In genomic region chr16:31371619-31372484, GRCh38 we compare ENCODE assay signal across 25 cellular contexts. TPM values are rescaled to one million over a fixed set of nuclear protein-coding genes. Genes with fewer than 3 reads are reported as not detected.
DNase-seq lines count a peak whose midpoint lies in the region; ATAC-seq, FAIRE-seq and TF ChIP-seq lines count a peak whose summit lies in the region.
"Had no signal": no experiment of that assay in that cellular context is flagged by ENCODE, and none has a peak within 500 bp of the region (broad histone marks: within the 10 kb centered on the region; RNA-seq: fewer than 3 reads in every experiment).

No MANE protein-coding gene starts in this region.

- H3K9me3 ChIP-seq in SK-N-SH (no peaks in the 10 kb centered on the region), NT2/D1 (ENCODE audit: insufficient read depth, low read length) (peaks cover 13% of the 10 kb centered on the region; the same call in 1 of the 2 replicates), Caco-2 (no peaks in the 10 kb centered on the region)

- no peak overlapping the region for H3K27ac ChIP-seq in SK-N-SH (ENCODE audit: low read depth in 2 of 2, low read length in 1 of 2)
- H3K27ac ChIP-seq: HL-60 had no signal

- H3F3A ChIP-seq in SK-N-SH (replicated peaks; ENCODE audit: insufficient read depth): no peaks in the 10 kb centered on the region

- no TSS peak for BruUV-seq in Caco-2 (replicated peaks; lab: Mats Ljungman, UMichigan)

- H3K9ac ChIP-seq in SK-N-SH: no peak overlapping the region
- H3K9ac ChIP-seq in NT2/D1 (ENCODE audit: insufficient read length, low read depth): peak overlapping the region; percentile 45

- no peaks in the 10 kb centered on the region for H3K9me2 ChIP-seq in SK-N-SH

- TF ChIP-seq EP300 in SK-N-SH (IDR thresholded peaks at IDR 0.05; ENCODE audit: borderline replicate concordance in 1 of 2, low read depth in 1 of 2, low read length in 1 of 2): no peak

- no peak for TF ChIP-seq RAD21 in SK-N-SH (IDR thresholded peaks at IDR 0.05; ENCODE audit: low read length)

- H3K4me3 ChIP-seq in SK-N-SH (ENCODE audit: low read depth in 2 of 2, low read length in 1 of 2) (no peak overlapping the region), NT2/D1 (ENCODE audit: insufficient read length, low read depth) (no peak overlapping the region), Caco-2 (ENCODE audit: low read depth, low read length) (no peak overlapping the region)

- DNase-seq in SK-N-SH (no peak), NT2/D1 (ENCODE audit: low read depth, low spot score) (no peak), kidney tubule cell (ENCODE audit: low spot score) (peak; percentile 56), Caco-2 (no peak), RCC 7860 (ENCODE audit: low spot score) (no peak), GM12892 (ENCODE audit: insufficient read length) (no peak)
- DNase-seq: DND-41, GF-D8, HCEC 1CT, MV-4-11, NCI-H1417, NCI-H187 treated with DMSO at 0.1 percent for 48 hours, NCI-H2171, NCI-H446 treated with DMSO at 0.1 percent for 48 hours, NCI-H774, SHP77, T-helper 17 cell had no signal

- H3K4me3 Mint-ChIP-seq in Caco-2 (ENCODE audit: unreplicated experiment): no peak overlapping the region
- H3K4me3 Mint-ChIP-seq: CD14-positive monocyte, T-helper 17 cell had no signal

- no peak for TF ChIP-seq POLR2A in GM12892 (IDR thresholded peaks at IDR 0.05; ENCODE audit: low read depth, low read length)

- WGBS in SK-N-SH (ENCODE audit: low lambda C conversion rate): 26% methylated on average over 37 of the region's 42 CpGs

- no peaks in the 10 kb centered on the region for H3K79me2 ChIP-seq in SK-N-SH (ENCODE audit: insufficient read depth)

- CTCF ChIA-PET in SK-N-SH (lab: Yijun Ruan, JAX): interaction anchor here (1.0 to 3.1 kb wide), 2 partner anchors 10 to 12 kb away, joined by 6 to 9 read pairs; no protein-coding TSS in a partner anchor
- CTCF ChIA-PET in Caco-2 (lab: Charles Lee): no interaction called here

- H3K36me3 ChIP-seq in SK-N-SH (replicated peaks in 1 of 2; ENCODE audit: control insufficient read depth in 1 of 2, insufficient read depth in 2 of 2, low read length in 1 of 2) (no peaks in the 10 kb centered on the region), NT2/D1 (ENCODE audit: insufficient read depth, insufficient read length, low read length) (no peaks in the 10 kb centered on the region), Caco-2 (ENCODE audit: control insufficient read depth, insufficient read depth, low read length) (no peaks in the 10 kb centered on the region)

- H3K9me3 Mint-ChIP-seq in Caco-2 (ENCODE audit: unreplicated experiment): no peaks in the 10 kb centered on the region

- no peak overlapping the region for H3K27ac Mint-ChIP-seq in Caco-2 (ENCODE audit: unreplicated experiment)
- H3K27ac Mint-ChIP-seq: T-helper 17 cell had no signal

- TF ChIP-seq CTCF in SK-N-SH (IDR thresholded peaks at IDR 0.05) (no peak), Caco-2 (IDR thresholded peaks at IDR 0.05; ENCODE audit: insufficient read depth in 1 of 2, low read depth in 1 of 2, low read length in 1 of 2, severe bottlenecking in 1 of 2, unreplicated experiment in 1 of 2) (no peak)

- H4K20me1 ChIP-seq in SK-N-SH (ENCODE audit: insufficient read depth): no peaks in the 10 kb centered on the region

- H3K27me3 Mint-ChIP-seq in Caco-2 (ENCODE audit: insufficient read depth, unreplicated experiment): peaks cover 3% of the 10 kb centered on the region

- no peaks in the 10 kb centered on the region for H3K4me1 Mint-ChIP-seq in Caco-2 (ENCODE audit: low read depth, unreplicated experiment)

- H3K4me2 ChIP-seq in SK-N-SH: no peak overlapping the region

- peak; percentile 44 for ATAC-seq in SK-N-SH treated with all-trans-retinoic acid at 6 μM for 48 hours
- no peak for ATAC-seq in GM18861 (IDR thresholded peaks at IDR 0.05; ENCODE audit: unreplicated experiment)
- ATAC-seq: T-helper 17 cell had no signal

- peaks cover 66% of the 10 kb centered on the region for H3K27me3 ChIP-seq in SK-N-SH (ENCODE audit: insufficient read depth)
- H3K27me3 ChIP-seq in NT2/D1 (ENCODE audit: insufficient read depth, insufficient read length): no peaks in the 10 kb centered on the region
- H3K27me3 ChIP-seq in Caco-2 (replicated peaks; ENCODE audit: control insufficient read depth, insufficient read depth, low read length): no peaks in the 10 kb centered on the region

- FAIRE-seq in RCC 7860 (lab: Jason Lieb, UNC): no peak
- no peak for FAIRE-seq in GM12892 (lab: Jason Lieb, UNC)
- FAIRE-seq: GM12891, GM19239, HTR-8/SVneo had no signal

- no peaks in the 10 kb centered on the region for H3K36me3 Mint-ChIP-seq in Caco-2 (ENCODE audit: insufficient read depth, unreplicated experiment)

- POLR2A ChIA-PET in SK-N-SH (lab: Yijun Ruan, JAX): no interaction called here
- POLR2A ChIA-PET in Caco-2 (lab: Charles Lee): no interaction called here

- intact Hi-C loops in Caco-2 (cut with micrococcal nuclease; ENCODE audit: unreplicated experiment): no loop called here

- no peak overlapping the region for H2AFZ ChIP-seq in SK-N-SH (ENCODE audit: low read depth)

- no peaks in the 10 kb centered on the region for H3K4me1 ChIP-seq in SK-N-SH (ENCODE audit: control insufficient read depth in 1 of 2, insufficient read depth in 2 of 2, low read depth in 1 of 2, low read length in 1 of 2)
- H3K4me1 ChIP-seq in NT2/D1 (ENCODE audit: insufficient read depth, insufficient read length): peaks cover 3% of the 10 kb centered on the region
- H3K4me1 ChIP-seq in Caco-2: no peaks in the 10 kb centered on the region

TF ChIP-seq in SK-N-SH treated with all-trans-retinoic acid at 6 μM for 48 hours, 23 proteins besides CTCF, POLR2A, EP300 and RAD21:
- TF ChIP-seq TCF4 (CRISPR knock-in tag; IDR thresholded peaks at IDR 0.05; ENCODE audit: borderline replicate concordance): no peak
- TF ChIP-seq CSDC2 (CRISPR knock-in tag; IDR thresholded peaks at IDR 0.05): no peak

TF ChIP-seq in SK-N-SH, 30 proteins besides CTCF, POLR2A, EP300 and RAD21 (continues in another document):
- TF ChIP-seq RXRA (IDR thresholded peaks at IDR 0.05; ENCODE audit: borderline replicate concordance, low read depth): no peak
- no peak for TF ChIP-seq MAX (IDR thresholded peaks at IDR 0.05; ENCODE audit: low read depth)
- TF ChIP-seq ELF1 (IDR thresholded peaks at IDR 0.05): no peak
- TF ChIP-seq PBX3 (IDR thresholded peaks at IDR 0.05): no peak
- TF ChIP-seq USF1 (IDR thresholded peaks at IDR 0.05; ENCODE audit: borderline replicate concordance, low read depth): no peak
- no peak for TF ChIP-seq EZH2phosphoT487 (IDR thresholded peaks at IDR 0.05; ENCODE audit: borderline replicate concordance, low read depth)
- no peak for TF ChIP-seq RCOR1 (IDR thresholded peaks at IDR 0.05; ENCODE audit: low read length)
- TF ChIP-seq POLR2AphosphoS5 (IDR thresholded peaks at IDR 0.05; ENCODE audit: low read depth, low read length): no peak
- no peak for TF ChIP-seq GABPA (IDR thresholded peaks at IDR 0.05; ENCODE audit: low read depth)
- TF ChIP-seq FOXM1 (IDR thresholded peaks at IDR 0.05; ENCODE audit: low read depth): no peak
- TF ChIP-seq MEF2A (IDR thresholded peaks at IDR 0.05; ENCODE audit: borderline replicate concordance, low read depth): no peak
- TF ChIP-seq JUND (IDR thresholded peaks at IDR 0.05): no peak
- TF ChIP-seq SMC3 (IDR thresholded peaks at IDR 0.05; ENCODE audit: low read depth, low read length): no peak
- no peak for TF ChIP-seq TEAD4 (IDR thresholded peaks at IDR 0.05; ENCODE audit: borderline replicate concordance, insufficient read depth)

RNA-seq across cellular contexts. Expression of gene ITGAX, which starts 16.9 kb away (rescaled TPM):
- 0.44 and 0.66 TPM in 2 replicates for polyA plus RNA-seq in SK-N-SH (2012; rRNA removed)
- 0.30 and 0.38 TPM in 2 replicates for polyA plus RNA-seq in SK-N-SH (2012; cell fraction: cytosol; rRNA removed)
- 0.81 and 1.3 TPM in 2 replicates for polyA plus RNA-seq in SK-N-SH (2012; cell fraction: nucleus; rRNA removed)
- total RNA-seq in Caco-2 (2022): not detected in 2 replicates
- 22.0 TPM for polyA plus RNA-seq in GM12892 (2012; ENCODE audit: missing spikeins)
- total RNA-seq: A673 had no signal

RNA-seq across cellular contexts. Expression of gene ITGAD, which starts 21.3 kb away (rescaled TPM):
- not detected in 2 replicates for polyA plus RNA-seq in SK-N-SH (2012; rRNA removed)
- polyA plus RNA-seq in SK-N-SH (2012; cell fraction: cytosol; rRNA removed): not detected in 2 replicates
- not detected in 2 replicates for polyA plus RNA-seq in SK-N-SH (2012; cell fraction: nucleus; rRNA removed)
- total RNA-seq in Caco-2 (2022): not detected in 2 replicates
- polyA plus RNA-seq in GM12892 (2012; ENCODE audit: missing spikeins): 0.23 TPM
- total RNA-seq: A673, T-helper 17 cell had no signal
- polyA plus RNA-seq: CD14-positive monocyte had no signal

RNA-seq across cellular contexts. Expression of gene COX6A2, which starts 56.3 kb away (rescaled TPM):
- polyA plus RNA-seq in SK-N-SH (2012; rRNA removed): not detected in 2 replicates
- not detected in 2 replicates for polyA plus RNA-seq in SK-N-SH (2012; cell fraction: cytosol; rRNA removed)
- not detected in 2 replicates for polyA plus RNA-seq in SK-N-SH (2012; cell fraction: nucleus; rRNA removed)
- not detected in 2 replicates for total RNA-seq in Caco-2 (2022)
- not detected for polyA plus RNA-seq in GM12892 (2012; ENCODE audit: missing spikeins)
- total RNA-seq: A673, T-helper 17 cell had no signal
- polyA plus RNA-seq: CD14-positive monocyte had no signal
